Comparison of ENCODE assay signal across 8 cellular contexts in genomic region chr2:230798769-230799399, GRCh38.
DNase-seq lines count a peak whose midpoint lies in the region; ATAC-seq and TF ChIP-seq lines count a peak whose summit lies in the region.

No MANE protein-coding gene starts in this region.

- no peak overlapping the region for H3K27ac Mint-ChIP-seq in activated naive CD4-positive, alpha-beta T cell treated with anti-CD3 and anti-CD28 coated beads for 36 hours

- no peak overlapping the region for H3K4me3 Mint-ChIP-seq in activated naive CD4-positive, alpha-beta T cell treated with anti-CD3 and anti-CD28 coated beads for 36 hours

- CTCF ChIA-PET in activated naive CD4-positive, alpha-beta T cell treated with anti-CD3 and anti-CD28 coated beads for 36 hours (lab: Charles Lee) = interaction anchor here (0.6 to 5.2 kb wide), 43 partner anchors 8 to 387 kb away, joined by 3 to 53 read pairs (median 4); partner anchors contain the start of gene CAB39

- intact Hi-C loops in activated naive CD4-positive, alpha-beta T cell treated with anti-CD3 and anti-CD28 coated beads for 36 hours (cut with micrococcal nuclease) = loop anchor here (1.0 to 10.0 kb wide), 9 partner anchors 85 to 974 kb away; partner anchors contain the start of genes FBXO36, SLC16A14, SP140L and TRIP12
- intact Hi-C loops in left ventricle myocardium superior (cut with micrococcal nuclease) = loop anchor here (10.0 kb wide), 1 partner anchor 84 kb away; the partner anchor contains the start of gene CAB39

- peaks cover 14% of the 10 kb centered on the region for H3K4me1 Mint-ChIP-seq in activated naive CD4-positive, alpha-beta T cell treated with anti-CD3 and anti-CD28 coated beads for 36 hours (ENCODE audit: low read depth)

- peak; percentile 40 for ATAC-seq in left ventricle myocardium superior
- no peak for ATAC-seq in GM21737 (IDR thresholded peaks at IDR 0.05; ENCODE audit: unreplicated experiment)

- peak; percentile 34 for TF ChIP-seq CTCF in GM20000 (IDR thresholded peaks at IDR 0.05; ENCODE audit: extremely low read depth, missing control alignments)

- H3K36me3 Mint-ChIP-seq in activated naive CD4-positive, alpha-beta T cell treated with anti-CD3 and anti-CD28 coated beads for 36 hours (ENCODE audit: low read depth) = peaks cover 50% of the 10 kb centered on the region

- no peaks in the 10 kb centered on the region for H3K9me3 Mint-ChIP-seq in activated naive CD4-positive, alpha-beta T cell treated with anti-CD3 and anti-CD28 coated beads for 36 hours

- H3K27me3 Mint-ChIP-seq in activated naive CD4-positive, alpha-beta T cell treated with anti-CD3 and anti-CD28 coated beads for 36 hours (ENCODE audit: low read depth) = no peaks in the 10 kb centered on the region

- DNase-seq in COLO668 (lab: John Stamatoyannopoulos, UW; ENCODE audit: unreplicated experiment) = peak; percentile 14
- DNase-seq in GM20000 (ENCODE audit: low spot score) = peak; percentile 45
- peak; percentile 66 for DNase-seq in NCI-H82 (lab: John Stamatoyannopoulos, UW)
- DNase-seq in activated naive CD4-positive, alpha-beta T cell treated with anti-CD3 and anti-CD28 coated beads for 36 hours = peak; percentile 72
- no peak for DNase-seq in left ventricle myocardium superior
- peak; percentile 56 for DNase-seq in stimulated activated CD4-positive, alpha-beta T cell treated with anti-CD3 and anti-CD28 coated beads, Interleukin-4, amount 100 ng/mL, for 24 hours
- DNase-seq in T1000 (lab: John Stamatoyannopoulos, UW) = no peak

Comparison
In these comparisons a context has a peak if more than half of its experiments do, and no peak if none do; other contexts are left out.
1. DNase-seq: peak in COLO668 (single experiment), GM20000 (single experiment), NCI-H82 (single experiment), activated naive CD4-positive, alpha-beta T cell treated with anti-CD3 and anti-CD28 coated beads for 36 hours (single experiment) and stimulated activated CD4-positive, alpha-beta T cell treated with anti-CD3 and anti-CD28 coated beads, Interleukin-4, amount 100 ng/mL, for 24 hours (single experiment); none in left ventricle myocardium superior (single experiment) and T1000 (single experiment).